ENCODE assay signal across 27 cellular contexts in the genomic region with DNA sequence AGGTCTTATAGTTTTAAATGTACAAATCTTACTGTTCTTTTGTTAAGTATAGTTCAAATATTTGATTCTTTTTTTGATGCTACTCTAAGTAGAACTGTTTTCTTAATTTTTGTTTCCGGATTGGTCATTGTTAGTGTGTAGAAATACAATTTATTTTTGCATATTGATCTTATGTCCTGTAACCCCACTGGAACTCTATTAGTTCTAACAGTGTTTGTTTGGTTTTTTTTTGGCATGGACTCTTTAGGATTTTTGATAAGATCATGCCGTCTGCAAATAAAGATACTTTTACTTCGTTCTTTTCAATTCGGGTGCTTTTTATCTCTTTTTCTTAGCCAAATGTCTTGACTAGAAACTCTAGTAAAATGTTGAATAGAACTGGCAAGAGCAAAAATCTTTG.
"Had no signal": no experiment of that assay in that cellular context is flagged by ENCODE, and none has a peak within 500 bp of the region (broad histone marks: within the 10 kb centered on the region; RNA-seq: fewer than 3 reads in every experiment).

No MANE protein-coding gene starts in this region.

- H3K27me3 ChIP-seq: body of pancreas, colonic mucosa, esophagus squamous epithelium, gastroesophageal sphincter, heart right ventricle had no signal

- H3K4me3 Mint-ChIP-seq: activated CD4-positive, alpha-beta memory T cell treated with anti-CD3 and anti-CD28 coated beads, Interleukin-2, amount 10 ng/mL, durations not matched to agents 7 days and 5 days; activated CD4-positive, alpha-beta T cell treated with anti-CD3 and anti-CD28 coated beads for 36 hours; activated CD4-positive, alpha-beta T cell treated with anti-CD3 and anti-CD28 coated beads, Interleukin-2, amount 10 ng/mL, durations not matched to agents 24 days and 14 days; activated naive CD8-positive, alpha-beta T cell; activated T-helper 17 cell treated with anti-CD3 and anti-CD28 coated beads, Interleukin-2, amount 50 U/mL, for 72 hours had no signal

- H3K27me3 Mint-ChIP-seq: activated CD4-positive, alpha-beta memory T cell treated with anti-CD3 and anti-CD28 coated beads, Interleukin-2, amount 10 ng/mL, durations not matched to agents 7 days and 5 days; activated CD4-positive, alpha-beta T cell treated with anti-CD3 and anti-CD28 coated beads for 36 hours; activated CD4-positive, alpha-beta T cell treated with anti-CD3 and anti-CD28 coated beads, Interleukin-2, amount 10 ng/mL, durations not matched to agents 24 days and 14 days; activated naive CD8-positive, alpha-beta T cell; activated T-helper 17 cell treated with anti-CD3 and anti-CD28 coated beads, Interleukin-2, amount 50 U/mL, for 72 hours had no signal

- FAIRE-seq: endometrium, endothelial cell of umbilical vein had no signal

- H3K4me1 Mint-ChIP-seq: activated T-helper 17 cell treated with anti-CD3 and anti-CD28 coated beads, Interleukin-2, amount 50 U/mL, for 72 hours had no signal

- H3K27ac ChIP-seq: body of pancreas, colonic mucosa, epithelial cell of prostate, esophagus squamous epithelium, gastroesophageal sphincter, heart right ventricle had no signal

- H3K4me1 ChIP-seq: colonic mucosa, esophagus squamous epithelium, gastroesophageal sphincter, heart right ventricle had no signal

- ATAC-seq: activated CD4-positive, alpha-beta T cell treated with anti-CD3 and anti-CD28 coated beads for 36 hours; activated T-helper 17 cell treated with anti-CD3 and anti-CD28 coated beads, Interleukin-2, amount 50 U/mL, for 72 hours; body of pancreas; gastroesophageal sphincter; heart right ventricle had no signal

- H3K9me3 ChIP-seq: body of pancreas, colonic mucosa, esophagus squamous epithelium, gastroesophageal sphincter, heart right ventricle had no signal

- H3K27ac Mint-ChIP-seq: activated CD4-positive, alpha-beta memory T cell treated with anti-CD3 and anti-CD28 coated beads, Interleukin-2, amount 10 ng/mL, durations not matched to agents 7 days and 5 days; activated CD4-positive, alpha-beta T cell treated with anti-CD3 and anti-CD28 coated beads for 36 hours; activated CD4-positive, alpha-beta T cell treated with anti-CD3 and anti-CD28 coated beads, Interleukin-2, amount 10 ng/mL, durations not matched to agents 24 days and 14 days; activated naive CD8-positive, alpha-beta T cell had no signal

- H3K4me3 ChIP-seq: body of pancreas, colonic mucosa, esophagus squamous epithelium, gastroesophageal sphincter, heart right ventricle had no signal

- DNase-seq: activated CD4-positive, alpha-beta memory T cell treated with anti-CD3 and anti-CD28 coated beads, Interleukin-2, amount 10 ng/mL, durations not matched to agents 7 days and 5 days; activated CD4-positive, alpha-beta T cell treated with anti-CD3 and anti-CD28 coated beads for 36 hours; activated CD4-positive, alpha-beta T cell treated with anti-CD3 and anti-CD28 coated beads, Interleukin-2, amount 10 ng/mL, durations not matched to agents 24 days and 14 days; activated CD4-positive, CD25-positive, alpha-beta regulatory T cell; activated CD4-positive, CD25-positive, alpha-beta regulatory T cell treated with anti-CD3 and anti-CD28 coated beads, Interleukin-2, amount 50 U/mL, for 72 hours; activated CD8-positive, alpha-beta memory T cell treated with anti-CD3 and anti-CD28 coated beads, Interleukin-2, amount 50 U/mL, for 48 hours; activated effector memory CD4-positive, alpha-beta T cell treated with Interleukin-2 at 50 U/mL for 16 hours; activated gamma-delta T cell treated with Interleukin-2 at 50 U/mL for 16 hours; activated naive CD4-positive, alpha-beta T cell treated with anti-CD3 and anti-CD28 coated beads, Interleukin-2, amount 50 U/mL, for 16 hours; activated naive CD4-positive, alpha-beta T cell treated with Interleukin-2 at 50 U/mL for 16 hours; amniotic stem cell; anterior cingulate cortex; body of pancreas; caudate nucleus; colonic mucosa; effector CD8-positive, alpha-beta T cell; esophagus squamous epithelium; foreskin melanocyte; heart right ventricle; T-helper 1 cell; T-helper 2 cell had no signal
